Comparison of ENCODE assay signal across 8 cellular contexts in genomic region chr13:106349080-106349841, GRCh38.
DNase-seq lines count a peak whose midpoint lies in the region; ATAC-seq and TF ChIP-seq lines count a peak whose summit lies in the region.

No MANE protein-coding gene starts in this region.

- H3K36me3 Mint-ChIP-seq in activated T-helper 17 cell treated with anti-CD3 and anti-CD28 coated beads, Interleukin-2, amount 50 U/mL, for 72 hours (ENCODE audit: low read depth): no peaks in the 10 kb centered on the region

- no peaks in the 10 kb centered on the region for H3K9me3 Mint-ChIP-seq in activated T-helper 17 cell treated with anti-CD3 and anti-CD28 coated beads, Interleukin-2, amount 50 U/mL, for 72 hours

- DNase-seq in COLO668 (lab: John Stamatoyannopoulos, UW; ENCODE audit: unreplicated experiment) (peak; percentile 88), NCI-H1417 treated with DMSO at 0.1 percent for 48 hours (lab: John Stamatoyannopoulos, UW) (peak; percentile 64), coronary artery (ENCODE audit: low spot score) (no peak)
- no peak for DNase-seq in stimulated activated CD4-positive, alpha-beta T cell treated with anti-CD3 and anti-CD28 coated beads, Interleukin-2, amount 100 ng/mL, for 24 hours
- no peak for DNase-seq in stimulated activated CD4-positive, alpha-beta T cell treated with anti-CD3 and anti-CD28 coated beads, Interleukin-4, amount 100 ng/mL, for 24 hours

- no peak overlapping the region for H3K27ac ChIP-seq in coronary artery

- no peak for ATAC-seq in GM21825 (IDR thresholded peaks at IDR 0.05; ENCODE audit: unreplicated experiment)
- no peak for ATAC-seq in activated T-helper 17 cell treated with anti-CD3 and anti-CD28 coated beads, Interleukin-2, amount 50 U/mL, for 72 hours (replicated peaks)

- no peak overlapping the region for H3K27ac Mint-ChIP-seq in activated T-helper 17 cell treated with anti-CD3 and anti-CD28 coated beads, Interleukin-2, amount 50 U/mL, for 72 hours

- H3K36me3 ChIP-seq in mucosa of stomach (ENCODE audit: control insufficient read depth, insufficient read depth, low read length): no peaks in the 10 kb centered on the region

- TF ChIP-seq CTCF in coronary artery (IDR thresholded peaks at IDR 0.05): no peak

- H3K9ac ChIP-seq in mucosa of stomach (ENCODE audit: low read length): peak overlapping the region; percentile 42

- peaks cover 10% of the 10 kb centered on the region for H3K4me1 ChIP-seq in mucosa of stomach (ENCODE audit: control insufficient read depth, insufficient read depth, low read length)

- H3K4me1 Mint-ChIP-seq in activated T-helper 17 cell treated with anti-CD3 and anti-CD28 coated beads, Interleukin-2, amount 50 U/mL, for 72 hours: no peaks in the 10 kb centered on the region

- H3K4me3 ChIP-seq in coronary artery (peak overlapping the region; percentile 56), mucosa of stomach (ENCODE audit: low read length) (peak overlapping the region; percentile 20)

- no peak overlapping the region for H3K4me3 Mint-ChIP-seq in activated T-helper 17 cell treated with anti-CD3 and anti-CD28 coated beads, Interleukin-2, amount 50 U/mL, for 72 hours

- peaks cover 34% of the 10 kb centered on the region for H3K27me3 Mint-ChIP-seq in activated T-helper 17 cell treated with anti-CD3 and anti-CD28 coated beads, Interleukin-2, amount 50 U/mL, for 72 hours

- H3K27me3 ChIP-seq in mucosa of stomach (ENCODE audit: control insufficient read depth, insufficient read depth, low read length): no peaks in the 10 kb centered on the region

- no peaks in the 10 kb centered on the region for H3K9me3 ChIP-seq in mucosa of stomach (ENCODE audit: control insufficient read depth, low read length)

Comparison
In these comparisons a context has a peak if more than half of its experiments do, and no peak if none do; other contexts are left out.
1. DNase-seq: peak in COLO668 (single experiment) and NCI-H1417 treated with DMSO at 0.1 percent for 48 hours (single experiment); none in coronary artery (single experiment), stimulated activated CD4-positive, alpha-beta T cell treated with anti-CD3 and anti-CD28 coated beads, Interleukin-2, amount 100 ng/mL, for 24 hours (0 of 2) and stimulated activated CD4-positive, alpha-beta T cell treated with anti-CD3 and anti-CD28 coated beads, Interleukin-4, amount 100 ng/mL, for 24 hours (single experiment).